1 cellular context compared by ENCODE assay signal in genomic region chr19:48252625-48253024, GRCh38.
TF ChIP-seq lines count a peak whose summit lies in the region.

No MANE protein-coding gene starts in this region.

TF ChIP-seq in SK-N-SH, 30 proteins besides CTCF, POLR2A, EP300 and RAD21 (continued from another document):
- TF ChIP-seq ZBTB33 (IDR thresholded peaks at IDR 0.05; ENCODE audit: borderline replicate concordance, low read depth) (no peak), SIN3A (IDR thresholded peaks at IDR 0.05; ENCODE audit: borderline replicate concordance, low read depth, low read length) (no peak), RXRA (IDR thresholded peaks at IDR 0.05; ENCODE audit: borderline replicate concordance, low read depth) (no peak), SMC3 (IDR thresholded peaks at IDR 0.05; ENCODE audit: low read depth, low read length) (no peak), GABPA (IDR thresholded peaks at IDR 0.05; ENCODE audit: low read depth) (no peak), RCOR1 (IDR thresholded peaks at IDR 0.05; ENCODE audit: low read length) (no peak), TCF12 (IDR thresholded peaks at IDR 0.05) (no peak), GATA2 (CRISPR knock-in tag; IDR thresholded peaks at IDR 0.05) (no peak), TEAD4 (IDR thresholded peaks at IDR 0.05; ENCODE audit: borderline replicate concordance, insufficient read depth) (no peak), FOXM1 (IDR thresholded peaks at IDR 0.05; ENCODE audit: low read depth) (no peak), REST (IDR thresholded peaks at IDR 0.05; ENCODE audit: low read depth, low read length) (no peak), TAF1 (IDR thresholded peaks at IDR 0.05; ENCODE audit: borderline replicate concordance, low read depth, low read length) (no peak)
- TF ChIP-seq, protein P1, sequence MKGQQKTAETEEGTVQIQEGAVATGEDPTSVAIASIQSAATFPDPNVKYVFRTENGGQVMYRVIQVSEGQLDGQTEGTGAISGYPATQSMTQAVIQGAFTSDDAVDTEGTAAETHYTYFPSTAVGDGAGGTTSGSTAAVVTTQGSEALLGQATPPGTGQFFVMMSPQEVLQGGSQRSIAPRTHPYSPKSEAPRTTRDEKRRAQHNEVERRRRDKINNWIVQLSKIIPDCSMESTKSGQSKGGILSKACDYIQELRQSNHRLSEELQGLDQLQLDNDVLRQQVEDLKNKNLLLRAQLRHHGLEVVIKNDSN (IDR thresholded peaks at IDR 0.05; ENCODE audit: borderline replicate concordance, low read depth) = no peak
